In genomic region chr12:110071504-110071903, GRCh38 we compare ENCODE assay signal across 11 cellular contexts.
"Had no signal": no experiment of that assay in that cellular context is flagged by ENCODE, and none has a peak within 500 bp of the region (broad histone marks: within the 10 kb centered on the region; RNA-seq: fewer than 3 reads in every experiment).

No MANE protein-coding gene starts in this region.

- H3K27me3 ChIP-seq: thyroid gland had no signal

- H3K4me3 ChIP-seq: thyroid gland had no signal

- H3K4me1 ChIP-seq: thyroid gland had no signal

- H3K4me1 Mint-ChIP-seq: endodermal cell had no signal

- H3K4me3 Mint-ChIP-seq: activated B cell treated with CpG ODN at 0.5 μM for 24 hours, endodermal cell, nephron progenitor cell had no signal

- H3K9me3 ChIP-seq: thyroid gland had no signal

- H3K9me3 Mint-ChIP-seq: activated B cell treated with CpG ODN at 0.5 μM for 24 hours, endodermal cell, nephron progenitor cell had no signal

- H3K27ac ChIP-seq: thyroid gland had no signal

- DNase-seq: activated B cell treated with CpG ODN at 0.5 μM for 24 hours; activated CD4-positive, alpha-beta T cell treated with anti-CD3 and anti-CD28 coated beads, Interleukin-2, amount 50 U/mL, for 48 hours; activated CD8-positive, alpha-beta memory T cell treated with anti-CD3 and anti-CD28 coated beads, Interleukin-2, amount 50 U/mL, for 4 hours; endodermal cell; head of caudate nucleus; kidney glomerular epithelial cell; mesenchymal stem cell; nephron progenitor cell; occipital lobe; SIG-M5; thyroid gland had no signal

- H3K36me3 ChIP-seq: thyroid gland had no signal

- H3K27ac Mint-ChIP-seq: activated B cell treated with CpG ODN at 0.5 μM for 24 hours, endodermal cell, nephron progenitor cell had no signal

- H3K27me3 Mint-ChIP-seq: activated B cell treated with CpG ODN at 0.5 μM for 24 hours had no signal
